ENCODE assay signal across 14 cellular contexts in the genomic region with DNA sequence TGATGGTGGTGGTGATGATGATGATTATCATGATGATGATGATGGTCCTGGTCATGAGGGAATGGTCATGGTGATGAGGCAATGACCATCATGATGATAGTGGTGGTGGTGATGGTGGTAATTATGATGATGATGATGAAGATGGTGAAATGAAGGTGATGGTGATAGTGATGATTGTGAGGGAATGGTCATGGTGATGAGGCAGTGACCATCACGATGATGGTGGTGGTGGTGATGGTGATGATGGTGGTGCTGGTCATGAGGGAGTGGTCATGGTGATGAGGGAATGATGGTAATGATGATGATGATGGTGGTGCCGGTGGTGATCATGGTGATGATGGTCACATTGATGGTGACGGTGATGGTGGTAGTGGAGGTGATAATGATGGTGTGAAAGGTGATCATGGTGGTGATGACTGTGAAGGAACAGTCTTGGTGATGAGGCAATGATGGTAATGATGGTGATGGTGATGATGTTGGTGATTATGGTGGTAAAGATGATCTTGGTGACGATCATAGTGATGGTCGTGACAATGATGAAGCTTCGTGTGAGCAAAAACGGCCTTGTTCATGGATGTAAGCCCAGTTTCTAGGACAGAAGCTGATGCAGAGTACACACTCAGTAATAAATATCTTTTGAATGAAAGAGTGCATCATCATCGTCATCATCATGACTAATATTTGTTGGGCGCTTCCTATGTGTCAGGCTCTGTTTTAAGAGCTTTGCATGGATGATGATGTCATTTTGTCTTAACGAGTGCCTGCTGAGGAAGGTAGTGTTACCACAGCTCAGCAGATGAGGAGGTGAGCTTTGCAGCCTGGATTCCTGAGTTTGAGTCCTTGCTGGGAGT. TPM values are rescaled to one million over a fixed set of nuclear protein-coding genes. Genes with fewer than 3 reads are reported as not detected.
A peak's percentile ranks its signal among the peaks of the same experiment; 100 is the strongest.
DNase-seq lines count a peak whose midpoint lies in the region; ATAC-seq lines count a peak whose summit lies in the region.
"Had no signal": no experiment of that assay in that cellular context is flagged by ENCODE, and none has a peak within 500 bp of the region (broad histone marks: within the 10 kb centered on the region; RNA-seq: fewer than 3 reads in every experiment).

No MANE protein-coding gene starts in this region.

- H3K9me3 Mint-ChIP-seq in stimulated activated naive CD8-positive, alpha-beta T cell treated with anti-CD3 and anti-CD28 coated beads, Interleukin-15, amount 100 ng/mL, for 72 hours: no peaks in the 10 kb centered on the region
- H3K9me3 Mint-ChIP-seq: activated CD4-positive, alpha-beta T cell treated with anti-CD3 and anti-CD28 coated beads, Interleukin-2, amount 10 ng/mL, durations not matched to agents 7 days and 5 days; activated naive CD4-positive, alpha-beta T cell treated with anti-CD3 and anti-CD28 coated beads, Interleukin-2, amount 10 ng/mL, durations not matched to agents 7 days and 5 days had no signal

- in situ Hi-C loops in Caki2 (cut with HindIII; ENCODE audit: low pct_unique_long_range_greater_than_20kb, low sequenced_read_pairs): no loop called here

- no peak for ATAC-seq in left ventricle myocardium superior
- no peak for ATAC-seq in stimulated activated naive CD8-positive, alpha-beta T cell treated with anti-CD3 and anti-CD28 coated beads, Interleukin-15, amount 100 ng/mL, for 72 hours
- no peak for ATAC-seq in GM21825 (IDR thresholded peaks at IDR 0.05; ENCODE audit: unreplicated experiment)

- intact Hi-C loops in left ventricle myocardium superior (cut with micrococcal nuclease): loop anchor here (10.0 kb wide), 1 partner anchor 85 kb away; the partner anchor contains the start of genes ZNF524 and ZNF865

- H3K27ac Mint-ChIP-seq in stimulated activated naive CD8-positive, alpha-beta T cell treated with anti-CD3 and anti-CD28 coated beads, Interleukin-15, amount 100 ng/mL, for 72 hours: no peak overlapping the region
- H3K27ac Mint-ChIP-seq: activated CD4-positive, alpha-beta T cell treated with anti-CD3 and anti-CD28 coated beads, Interleukin-2, amount 10 ng/mL, durations not matched to agents 7 days and 5 days; activated naive CD4-positive, alpha-beta T cell treated with anti-CD3 and anti-CD28 coated beads, Interleukin-2, amount 10 ng/mL, durations not matched to agents 7 days and 5 days had no signal

- H3K27me3 Mint-ChIP-seq in stimulated activated naive CD8-positive, alpha-beta T cell treated with anti-CD3 and anti-CD28 coated beads, Interleukin-15, amount 100 ng/mL, for 72 hours: no peaks in the 10 kb centered on the region
- H3K27me3 Mint-ChIP-seq: activated CD4-positive, alpha-beta T cell treated with anti-CD3 and anti-CD28 coated beads, Interleukin-2, amount 10 ng/mL, durations not matched to agents 7 days and 5 days had no signal

- H3K4me3 Mint-ChIP-seq in stimulated activated naive CD8-positive, alpha-beta T cell treated with anti-CD3 and anti-CD28 coated beads, Interleukin-15, amount 100 ng/mL, for 72 hours: no peak overlapping the region
- H3K4me3 Mint-ChIP-seq: activated CD4-positive, alpha-beta T cell treated with anti-CD3 and anti-CD28 coated beads, Interleukin-2, amount 10 ng/mL, durations not matched to agents 7 days and 5 days; activated naive CD4-positive, alpha-beta T cell treated with anti-CD3 and anti-CD28 coated beads, Interleukin-2, amount 10 ng/mL, durations not matched to agents 7 days and 5 days had no signal

- DNase-seq in Caki2 (ENCODE audit: low read depth) (peak; percentile 54), HT1080 (ENCODE audit: low read depth) (peak; percentile 85), astrocyte of the hippocampus (ENCODE audit: low read depth, low spot score) (peak; percentile 44), kidney tubule cell (ENCODE audit: low spot score) (peak; percentile 62), putamen (ENCODE audit: low spot score) (no peak), left ventricle myocardium superior (no peak)
- DNase-seq in stimulated activated naive CD8-positive, alpha-beta T cell treated with anti-CD3 and anti-CD28 coated beads, Interleukin-15, amount 100 ng/mL, for 72 hours: no peak
- DNase-seq: activated CD4-positive, alpha-beta T cell treated with anti-CD3 and anti-CD28 coated beads, Interleukin-2, amount 10 ng/mL, durations not matched to agents 7 days and 5 days; activated naive CD4-positive, alpha-beta T cell treated with anti-CD3 and anti-CD28 coated beads, Interleukin-2, amount 10 ng/mL, durations not matched to agents 7 days and 5 days; KBM-7; NCI-H2227 treated with DMSO at 0.1 percent for 48 hours; sigmoid colon; uterus had no signal

- H3K4me1 Mint-ChIP-seq in stimulated activated naive CD8-positive, alpha-beta T cell treated with anti-CD3 and anti-CD28 coated beads, Interleukin-15, amount 100 ng/mL, for 72 hours: peaks cover 6% of the 10 kb centered on the region

RNA-seq across cellular contexts. Expression of gene SBK2, which starts 17.2 kb away (rescaled TPM):
- total RNA-seq in Caki2 (2014; rRNA removed; shearing (Covaris generic); ENCODE audit: low replicate concordance): not detected in 2 replicates
- total RNA-seq in HT1080 (2014; rRNA removed; shearing (Covaris generic)): not detected in 2 replicates
- not detected in 2 replicates for polyA plus RNA-seq in HT1080 (2015; cell fraction: cytosol; rRNA removed)
- polyA plus RNA-seq in HT1080 (2015; cell fraction: nucleus; rRNA removed): not detected in 2 replicates
- total RNA-seq in left ventricle myocardium superior: 15.2 TPM
- total RNA-seq: activated CD4-positive, alpha-beta T cell treated with anti-CD3 and anti-CD28 coated beads, Interleukin-2, amount 10 ng/mL, durations not matched to agents 7 days and 5 days; sigmoid colon; uterus had no signal
- polyA plus RNA-seq: sigmoid colon had no signal

RNA-seq across cellular contexts. Expression of gene SBK3, which starts 25.7 kb away (rescaled TPM):
- total RNA-seq in Caki2 (2014; rRNA removed; shearing (Covaris generic); ENCODE audit: low replicate concordance): 1.0 and 6.3 TPM in 2 replicates
- not detected in 2 replicates for total RNA-seq in HT1080 (2014; rRNA removed; shearing (Covaris generic))
- polyA plus RNA-seq in HT1080 (2015; cell fraction: cytosol; rRNA removed): not detected in 2 replicates
- polyA plus RNA-seq in HT1080 (2015; cell fraction: nucleus; rRNA removed): 0.48 TPM in 1 of 2 replicates, not detected in the other
- 16.6 TPM for total RNA-seq in left ventricle myocardium superior
- total RNA-seq: activated CD4-positive, alpha-beta T cell treated with anti-CD3 and anti-CD28 coated beads, Interleukin-2, amount 10 ng/mL, durations not matched to agents 7 days and 5 days had no signal

RNA-seq across cellular contexts. Expression of gene SSC5D, which starts 31.4 kb away (rescaled TPM):
- total RNA-seq in Caki2 (2014; rRNA removed; shearing (Covaris generic); ENCODE audit: low replicate concordance): 0.14 TPM in 1 of 2 replicates, not detected in the other
- 0.05 and 0.07 TPM in 2 replicates for total RNA-seq in HT1080 (2014; rRNA removed; shearing (Covaris generic))
- 0.03 TPM in 1 of 2 replicates, not detected in the other for polyA plus RNA-seq in HT1080 (2015; cell fraction: cytosol; rRNA removed)
- polyA plus RNA-seq in HT1080 (2015; cell fraction: nucleus; rRNA removed): not detected in 2 replicates
- total RNA-seq in left ventricle myocardium superior: 2.7 TPM

RNA-seq across cellular contexts. Expression of gene NAT14, which starts 34.7 kb away (rescaled TPM):
- 94.3 and 99.9 TPM in 2 replicates for total RNA-seq in Caki2 (2014; rRNA removed; shearing (Covaris generic); ENCODE audit: low replicate concordance)
- 27.4 and 31.7 TPM in 2 replicates for total RNA-seq in HT1080 (2014; rRNA removed; shearing (Covaris generic))
- polyA plus RNA-seq in HT1080 (2015; cell fraction: cytosol; rRNA removed): 34.2 and 37.5 TPM in 2 replicates
- polyA plus RNA-seq in HT1080 (2015; cell fraction: nucleus; rRNA removed): 42.0 and 44.1 TPM in 2 replicates
- 6.0 TPM for total RNA-seq in left ventricle myocardium superior

RNA-seq across cellular contexts. Expression of gene ZNF628, which starts 43.3 kb away (rescaled TPM):
- total RNA-seq in Caki2 (2014; rRNA removed; shearing (Covaris generic); ENCODE audit: low replicate concordance): 1.9 and 5.3 TPM in 2 replicates
- 2.4 and 4.6 TPM in 2 replicates for total RNA-seq in HT1080 (2014; rRNA removed; shearing (Covaris generic))
- 5.4 and 7.1 TPM in 2 replicates for polyA plus RNA-seq in HT1080 (2015; cell fraction: cytosol; rRNA removed)
- 4.0 TPM in 2 replicates for polyA plus RNA-seq in HT1080 (2015; cell fraction: nucleus; rRNA removed)
- total RNA-seq in left ventricle myocardium superior: 6.4 TPM

Comparison
In these comparisons a context has a peak if more than half of its experiments do, and no peak if none do; other contexts are left out.
1. DNase-seq: peak in Caki2 (single experiment), HT1080 (single experiment), astrocyte of the hippocampus (single experiment) and kidney tubule cell (single experiment); none in putamen (single experiment), left ventricle myocardium superior (single experiment) and stimulated activated naive CD8-positive, alpha-beta T cell treated with anti-CD3 and anti-CD28 coated beads, Interleukin-15, amount 100 ng/mL, for 72 hours (0 of 2).
2. RNA of gene SBK2, which starts 17.2 kb away (total RNA-seq): 15.2 TPM in left ventricle myocardium superior (single experiment); not detected in Caki2 and not detected in HT1080; every median in the first group is over 10 times any median in the second.